ENCODE assay signal across 1 cellular context in the genomic region with DNA sequence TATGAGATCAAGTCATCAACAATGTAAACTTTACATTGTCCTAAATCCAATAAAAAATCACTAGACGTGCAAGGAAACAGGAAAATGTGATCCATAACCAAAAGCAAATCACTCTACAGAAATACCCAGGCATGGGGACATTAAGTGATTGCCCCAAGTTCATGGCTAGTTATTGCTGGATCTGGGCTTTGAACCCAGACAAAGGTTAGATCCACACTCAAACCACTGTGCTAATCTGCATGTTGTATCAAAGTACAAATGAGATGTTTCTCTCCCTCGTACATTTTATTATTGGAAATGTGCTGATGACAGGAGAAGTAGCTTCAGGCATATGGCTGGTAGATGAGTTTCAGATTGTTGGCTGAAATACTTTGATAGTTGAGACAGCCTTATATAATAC.
TF ChIP-seq lines count a peak whose summit lies in the region.

No MANE protein-coding gene starts in this region.

TF ChIP-seq in K562, 482 proteins besides CTCF, POLR2A, EP300 and RAD21:
- TF ChIP-seq ZNF239 (CRISPR knock-in tag; IDR thresholded peaks at IDR 0.05) (no peak), XRCC3 (IDR thresholded peaks at IDR 0.05) (no peak), ZNF324 (CRISPR knock-in tag; IDR thresholded peaks at IDR 0.05) (no peak), CREB1 (IDR thresholded peaks at IDR 0.05) (no peak), CREB1 (CRISPR knock-in tag; IDR thresholded peaks at IDR 0.05) (no peak), HOXB6 (CRISPR knock-in tag; IDR thresholded peaks at IDR 0.05; ENCODE audit: borderline replicate concordance) (no peak), E2F3 (CRISPR knock-in tag; IDR thresholded peaks at IDR 0.05) (no peak), BRD4 (IDR thresholded peaks at IDR 0.05) (no peak), TRIM28 (IDR thresholded peaks at IDR 0.05) (no peak), ZNF586 (CRISPR knock-in tag; conservative IDR thresholded peaks at IDR 0.05) (no peak), GTF2E2 (tag; IDR thresholded peaks at IDR 0.05) (no peak), ZNF197 (CRISPR knock-in tag; IDR thresholded peaks at IDR 0.05; ENCODE audit: low read depth) (no peak), PHF20 (IDR thresholded peaks at IDR 0.05; ENCODE audit: partially characterized antibody) (no peak)
- TF ChIP-seq, protein P1, sequence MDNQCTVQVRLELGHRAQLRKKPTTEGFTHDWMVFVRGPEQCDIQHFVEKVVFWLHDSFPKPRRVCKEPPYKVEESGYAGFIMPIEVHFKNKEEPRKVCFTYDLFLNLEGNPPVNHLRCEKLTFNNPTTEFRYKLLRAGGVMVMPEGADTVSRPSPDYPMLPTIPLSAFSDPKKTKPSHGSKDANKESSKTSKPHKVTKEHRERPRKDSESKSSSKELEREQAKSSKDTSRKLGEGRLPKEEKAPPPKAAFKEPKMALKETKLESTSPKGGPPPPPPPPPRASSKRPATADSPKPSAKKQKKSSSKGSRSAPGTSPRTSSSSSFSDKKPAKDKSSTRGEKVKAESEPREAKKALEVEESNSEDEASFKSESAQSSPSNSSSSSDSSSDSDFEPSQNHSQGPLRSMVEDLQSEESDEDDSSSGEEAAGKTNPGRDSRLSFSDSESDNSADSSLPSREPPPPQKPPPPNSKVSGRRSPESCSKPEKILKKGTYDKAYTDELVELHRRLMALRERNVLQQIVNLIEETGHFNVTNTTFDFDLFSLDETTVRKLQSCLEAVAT (IDR thresholded peaks at IDR 0.05): no peak
